Comparison of ENCODE assay signal across 11 cellular contexts in genomic region chr4:185810746-185811508, GRCh38. TPM values are rescaled to one million over a fixed set of nuclear protein-coding genes. Genes with fewer than 3 reads are reported as not detected.
DNase-seq lines count a peak whose midpoint lies in the region; ATAC-seq and TF ChIP-seq lines count a peak whose summit lies in the region.
"Had no signal": no experiment of that assay in that cellular context is flagged by ENCODE, and none has a peak within 500 bp of the region (broad histone marks: within the 10 kb centered on the region; RNA-seq: fewer than 3 reads in every experiment).

No MANE protein-coding gene starts in this region.

- H3K9ac ChIP-seq in mammary epithelial cell (ENCODE audit: insufficient read depth, low read length) (peak overlapping the region; percentile 45), liver (ENCODE audit: low read depth in 1 of 2, low read length in 2 of 2) (peak overlapping the region; percentile 66 to 96)

- peak overlapping the region; percentile 86 for H3K4me2 ChIP-seq in mammary epithelial cell (ENCODE audit: insufficient read depth, low read depth, low read length)
- H3K4me2 ChIP-seq: A549 had no signal

- 5% methylated on average over 12 of the region's 13 CpGs for WGBS in mammary epithelial cell (ENCODE audit: low coverage, missing lambda C conversion rate)
- 28% methylated on average over 13 of the region's 13 CpGs for WGBS in liver

- H3K27ac ChIP-seq in mammary epithelial cell (ENCODE audit: insufficient read depth, low read depth, low read length), result peak overlapping the region; percentile 33
- peak overlapping the region; percentile 88 to 95 for H3K27ac ChIP-seq in liver (ENCODE audit: low read depth in 1 of 2, low read length in 2 of 2)
- no peak overlapping the region for H3K27ac ChIP-seq in thoracic aorta
- H3K27ac ChIP-seq: A549 had no signal

- H3K4me1 ChIP-seq in mammary epithelial cell (ENCODE audit: insufficient read depth, low read length) (peaks cover 9% of the 10 kb centered on the region), liver (ENCODE audit: control insufficient read depth in 4 of 4, insufficient read depth in 4 of 4, low read length in 3 of 4) (peaks cover 2 to 26% (median 12%) of the 10 kb centered on the region in 4 donors), thoracic aorta (ENCODE audit: control insufficient read depth in 1 of 2, low read depth in 2 of 2) (no peaks in the 10 kb centered on the region)
- H3K4me1 ChIP-seq: A549 had no signal

- no peaks in the 10 kb centered on the region for H3K27me3 ChIP-seq in mammary epithelial cell (ENCODE audit: insufficient read depth, low read length)
- no peaks in the 10 kb centered on the region for H3K27me3 ChIP-seq in liver (ENCODE audit: control insufficient read depth in 4 of 4, insufficient read depth in 4 of 4, low read length in 3 of 4)
- H3K27me3 ChIP-seq in thoracic aorta (replicated peaks; ENCODE audit: insufficient read depth), result no peaks in the 10 kb centered on the region

- peaks cover 10% of the 10 kb centered on the region for H3K27me3 Mint-ChIP-seq in activated naive CD4-positive, alpha-beta T cell treated with anti-CD3 and anti-CD28 coated beads for 36 hours (ENCODE audit: low read depth)

- TF ChIP-seq CTCF in mammary epithelial cell (conservative IDR thresholded peaks at IDR 0.05 in 1 of 2, IDR thresholded peaks at IDR 0.05 in 1 of 2; ENCODE audit: extremely low read depth in 1 of 2, insufficient read depth in 1 of 2, low read depth in 1 of 2, low read length in 2 of 2), result no peak
- TF ChIP-seq CTCF in liver (IDR thresholded peaks at IDR 0.05; ENCODE audit: low read depth, low read length, missing input control), result no peak
- no peak for TF ChIP-seq CTCF in thoracic aorta (IDR thresholded peaks at IDR 0.05)

- no peaks in the 10 kb centered on the region for H4K20me1 ChIP-seq in mammary epithelial cell (ENCODE audit: insufficient read depth, low read length)

- peak overlapping the region; percentile 97 for H2AFZ ChIP-seq in mammary epithelial cell (ENCODE audit: low read depth, low read length)

- H3K9me3 ChIP-seq in mammary epithelial cell (replicated peaks; ENCODE audit: insufficient read depth, low read length), result no peaks in the 10 kb centered on the region
- no peaks in the 10 kb centered on the region for H3K9me3 ChIP-seq in liver (ENCODE audit: control insufficient read depth in 4 of 4, low read length in 3 of 4)
- H3K9me3 ChIP-seq in thoracic aorta, result no peaks in the 10 kb centered on the region
- H3K9me3 ChIP-seq: A549 had no signal

- TF ChIP-seq RAD21 in liver (IDR thresholded peaks at IDR 0.05), result peak in 1 of 2 donors; percentile 4

- no peaks in the 10 kb centered on the region for H3K36me3 Mint-ChIP-seq in activated naive CD4-positive, alpha-beta T cell treated with anti-CD3 and anti-CD28 coated beads for 36 hours (ENCODE audit: low read depth)

- in situ Hi-C loops in mammary epithelial cell (cut with MboI; ENCODE audit: low sequenced_read_pairs in 2 of 2), result no loop called here

- H3K4me3 ChIP-seq in mammary epithelial cell (replicated peaks in 1 of 3; ENCODE audit: insufficient read depth in 1 of 3, low read depth in 2 of 3, low read length in 3 of 3) (peak overlapping the region; percentile 36 to 52 (median 47)), liver (ENCODE audit: low read depth in 1 of 3, low read length in 3 of 3) (peak overlapping the region; percentile 52 to 85 (median 64)), thoracic aorta (peak overlapping the region; percentile 57)
- H3K4me3 ChIP-seq: A549 had no signal

- H3K79me2 ChIP-seq in mammary epithelial cell (ENCODE audit: insufficient read depth, low read length), result no peaks in the 10 kb centered on the region

- ATAC-seq in thoracic aorta (ENCODE audit: insufficient number of reproducible peaks, low FRiP score, low read depth) (no peak), GM21447 (IDR thresholded peaks at IDR 0.05; ENCODE audit: unreplicated experiment) (no peak), HG02870 (IDR thresholded peaks at IDR 0.05; ENCODE audit: unreplicated experiment) (no peak)
- ATAC-seq: A549 had no signal

- no peak overlapping the region for H3K4me3 Mint-ChIP-seq in activated naive CD4-positive, alpha-beta T cell treated with anti-CD3 and anti-CD28 coated beads for 36 hours

- BruUV-seq in mammary epithelial cell (replicated peaks; lab: Mats Ljungman, UMichigan), result TSS peak; percentile 29

- H3K36me3 ChIP-seq in mammary epithelial cell (ENCODE audit: insufficient read depth, low read length) (no peaks in the 10 kb centered on the region), liver (ENCODE audit: control insufficient read depth in 4 of 4, insufficient read depth in 3 of 4, low read depth in 1 of 4, low read length in 3 of 4) (no peaks in the 10 kb centered on the region), thoracic aorta (no peaks in the 10 kb centered on the region)

- CTCF ChIA-PET in mammary epithelial cell (lab: Charles Lee; ENCODE audit: low non-redundant PET), result no interaction called here
- CTCF ChIA-PET in activated naive CD4-positive, alpha-beta T cell treated with anti-CD3 and anti-CD28 coated beads for 36 hours (lab: Charles Lee), result no interaction called here

- no peak overlapping the region for H3K27ac Mint-ChIP-seq in activated naive CD4-positive, alpha-beta T cell treated with anti-CD3 and anti-CD28 coated beads for 36 hours

- DNase-seq in DMS 273 (lab: John Stamatoyannopoulos, UW; ENCODE audit: unreplicated experiment) (peak; percentile 3), DMS 273 treated with DMSO at 0.1 percent for 48 hours (lab: John Stamatoyannopoulos, UW) (no peak), mammary epithelial cell (peak; percentile 72), thoracic aorta (ENCODE audit: low spot score) (no peak)
- DNase-seq in activated naive CD4-positive, alpha-beta T cell treated with anti-CD3 and anti-CD28 coated beads for 36 hours, result no peak
- DNase-seq: activated CD4-positive, alpha-beta T cell treated with anti-CD3 and anti-CD28 coated beads for 1 hour; stimulated activated CD4-positive, alpha-beta T cell treated with anti-CD3 and anti-CD28 coated beads, Interleukin-4, amount 100 ng/mL, for 24 hours had no signal

- no peaks in the 10 kb centered on the region for H3K9me3 Mint-ChIP-seq in activated naive CD4-positive, alpha-beta T cell treated with anti-CD3 and anti-CD28 coated beads for 36 hours

- H3K4me1 Mint-ChIP-seq in activated naive CD4-positive, alpha-beta T cell treated with anti-CD3 and anti-CD28 coated beads for 36 hours (ENCODE audit: low read depth), result no peaks in the 10 kb centered on the region

- dilution Hi-C loops in mammary epithelial cell (cut with HindIII; ENCODE audit: low sequenced_read_pairs), result no loop called here

- intact Hi-C loops in mammary epithelial cell (cut with micrococcal nuclease), result loop anchor here (1.0 to 5.0 kb wide), 2 partner anchors 61 to 171 kb away; no protein-coding TSS in a partner anchor
- intact Hi-C loops in activated naive CD4-positive, alpha-beta T cell treated with anti-CD3 and anti-CD28 coated beads for 36 hours (cut with micrococcal nuclease), result no loop called here

TF ChIP-seq in liver, 16 proteins besides CTCF, POLR2A, EP300 and RAD21:
- TF ChIP-seq TAF1 (conservative IDR thresholded peaks at IDR 0.05) (peak; percentile 51), NR2F2 (IDR thresholded peaks at IDR 0.05) (no peak), REST (IDR thresholded peaks at IDR 0.05) (peak; percentile 73), JUND (IDR thresholded peaks at IDR 0.05) (peak in 1 of 2 donors; percentile 41), HNF4A (conservative IDR thresholded peaks at IDR 0.05) (peak; percentile 50 to 57), MAX (IDR thresholded peaks at IDR 0.05) (no peak), RXRA (IDR thresholded peaks at IDR 0.05) (peak in 1 of 2 donors; percentile 26), FOXA2 (IDR thresholded peaks at IDR 0.05) (peak; percentile 6)

RNA-seq across cellular contexts. Expression of gene SORBS2, which starts 1.1 kb away (rescaled TPM):
- total RNA-seq in mammary epithelial cell (1 to 10 TPM; 5.6 to 8.5 TPM), liver (10 to 100 TPM; 23.3 to 73.9 TPM), thoracic aorta (100 to 1,000 TPM; 268 to 443 TPM)
- polyA plus RNA-seq in mammary epithelial cell (3.6 TPM), liver (100 to 1,000 TPM in 1 of 2 donors, 10 to 100 TPM in 1; 45.4 to 136 TPM)
- not detected for polyA minus RNA-seq in mammary epithelial cell
- not detected for total RNA-seq in activated naive CD4-positive, alpha-beta T cell treated with anti-CD3 and anti-CD28 coated beads for 36 hours

Comparison
In these comparisons a context has a peak if more than half of its experiments do, and no peak if none do; other contexts are left out.
1. DNase-seq: peak in DMS 273 (single experiment) and mammary epithelial cell (single experiment); none in DMS 273 treated with DMSO at 0.1 percent for 48 hours (single experiment), thoracic aorta (single experiment) and activated naive CD4-positive, alpha-beta T cell treated with anti-CD3 and anti-CD28 coated beads for 36 hours (single experiment).
2. H3K27ac ChIP-seq: peak in mammary epithelial cell (single experiment) and liver (2 of 2); none in thoracic aorta (0 of 2).
3. RNA of gene SORBS2, which starts 1.1 kb away (total RNA-seq): 268 to 443 TPM in thoracic aorta, 23.3 to 73.9 TPM in liver and 5.6 to 8.5 TPM in mammary epithelial cell; not detected in activated naive CD4-positive, alpha-beta T cell treated with anti-CD3 and anti-CD28 coated beads for 36 hours; every median in the first group is over 4 times any median in the second.
4. Peak in every context shown above with its lines, with median percentiles within 50 percentile points of each other: H3K4me3 ChIP-seq.